ENCODE assay signal across 1 cellular context in the genomic region with DNA sequence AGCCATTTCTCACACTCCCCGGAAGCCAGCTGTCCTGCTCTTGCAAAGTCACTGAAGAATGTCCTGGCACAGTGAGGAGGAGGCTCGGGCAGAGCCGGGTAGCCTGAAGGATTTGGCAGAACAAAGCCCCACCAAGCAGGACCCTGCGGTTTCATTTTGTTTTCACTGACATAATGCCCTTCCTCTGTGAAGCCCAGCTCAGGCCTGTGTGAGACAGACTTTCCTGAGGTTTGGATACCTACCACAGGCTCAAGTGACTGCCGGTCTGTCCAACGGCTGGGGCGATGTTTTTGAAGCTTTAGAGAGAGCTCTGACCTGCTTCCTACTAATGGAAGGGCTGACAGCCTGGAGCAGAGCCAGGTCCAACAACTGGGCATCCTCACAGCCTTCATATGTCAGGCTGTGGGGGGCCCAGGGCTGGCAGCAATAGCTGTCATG.
A peak's percentile ranks its signal among the peaks of the same experiment; 100 is the strongest.
TF ChIP-seq lines count a peak whose summit lies in the region.

No MANE protein-coding gene starts in this region.

TF ChIP-seq in H1, 55 proteins besides CTCF, POLR2A, EP300 and RAD21:
- TF ChIP-seq ASH2L (IDR thresholded peaks at IDR 0.05; ENCODE audit: low read length), result peak; percentile 34
- TF ChIP-seq, protein P1, sequence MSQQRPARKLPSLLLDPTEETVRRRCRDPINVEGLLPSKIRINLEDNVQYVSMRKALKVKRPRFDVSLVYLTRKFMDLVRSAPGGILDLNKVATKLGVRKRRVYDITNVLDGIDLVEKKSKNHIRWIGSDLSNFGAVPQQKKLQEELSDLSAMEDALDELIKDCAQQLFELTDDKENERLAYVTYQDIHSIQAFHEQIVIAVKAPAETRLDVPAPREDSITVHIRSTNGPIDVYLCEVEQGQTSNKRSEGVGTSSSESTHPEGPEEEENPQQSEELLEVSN (IDR thresholded peaks at IDR 0.05), result no peak
- no peak for TF ChIP-seq POU5F1 (IDR thresholded peaks at IDR 0.05; ENCODE audit: low read depth, low read length)
- TF ChIP-seq YY1 (IDR thresholded peaks at IDR 0.05; ENCODE audit: low read depth, low read length), result 0 out of 2 replicates have a peak, but pooled peaks have one; percentile 46
- TF ChIP-seq BCL11A (IDR thresholded peaks at IDR 0.05; ENCODE audit: low read depth in 2 of 2, low read length in 2 of 2), result no peak
- TF ChIP-seq, protein P2, sequence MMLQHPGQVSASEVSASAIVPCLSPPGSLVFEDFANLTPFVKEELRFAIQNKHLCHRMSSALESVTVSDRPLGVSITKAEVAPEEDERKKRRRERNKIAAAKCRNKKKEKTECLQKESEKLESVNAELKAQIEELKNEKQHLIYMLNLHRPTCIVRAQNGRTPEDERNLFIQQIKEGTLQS (IDR thresholded peaks at IDR 0.05; ENCODE audit: insufficient read depth, low read depth, low read length), result no peak
